In genomic region chr1:114462963-114463362, GRCh38 we compare ENCODE assay signal across 1 cellular context.
TF ChIP-seq lines count a peak whose summit lies in the region.

No MANE protein-coding gene starts in this region.

TF ChIP-seq in HepG2, 621 proteins besides CTCF, POLR2A, EP300 and RAD21 (continued from another document):
- TF ChIP-seq CEBPZ (IDR thresholded peaks at IDR 0.05; ENCODE audit: low read length) (no peak), THRA (CRISPR knock-in tag; IDR thresholded peaks at IDR 0.05; ENCODE audit: borderline replicate concordance) (no peak), MAZ (IDR thresholded peaks at IDR 0.05; ENCODE audit: borderline replicate concordance, low read depth, low read length) (no peak), MAZ (CRISPR knock-in tag; IDR thresholded peaks at IDR 0.05; ENCODE audit: low read depth) (no peak), ZFP36L1 (CRISPR knock-in tag; IDR thresholded peaks at IDR 0.05) (no peak), TMF1 (CRISPR knock-in tag; IDR thresholded peaks at IDR 0.05; ENCODE audit: low read depth) (no peak), SRSF9 (IDR thresholded peaks at IDR 0.05; ENCODE audit: borderline replicate concordance, insufficient read depth, low read depth, low read length, poor library complexity, severe bottlenecking) (no peak), ELK4 (CRISPR knock-in tag; IDR thresholded peaks at IDR 0.05; ENCODE audit: borderline replicate concordance) (no peak), YY1 (IDR thresholded peaks at IDR 0.05; ENCODE audit: insufficient read depth, insufficient replicate concordance, low read depth, low read length) (no peak), ZNF205 (CRISPR knock-in tag; IDR thresholded peaks at IDR 0.05) (no peak)
